15 cellular contexts compared by ENCODE assay signal in the genomic region with DNA sequence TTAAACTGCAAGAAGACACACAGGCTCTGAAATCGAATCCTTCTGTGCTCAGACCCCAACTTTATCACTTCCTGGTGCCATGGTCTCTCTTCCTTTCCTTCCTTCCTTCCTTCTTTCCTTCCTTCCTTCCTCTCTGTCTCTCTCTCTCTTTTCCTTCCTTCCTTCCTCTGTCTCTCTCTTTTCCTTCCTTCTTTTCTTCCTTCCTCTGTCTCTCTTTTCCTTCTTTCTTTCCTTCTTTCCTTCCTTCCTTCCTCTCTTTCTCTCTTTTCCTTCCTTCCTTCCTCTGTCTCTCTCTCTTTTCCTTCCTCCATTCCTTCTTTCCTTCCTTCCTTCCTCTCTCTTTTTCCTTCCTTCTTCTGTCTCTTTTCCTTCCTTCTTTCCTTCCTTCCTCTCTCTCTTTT.
"Had no signal": no experiment of that assay in that cellular context is flagged by ENCODE, and none has a peak within 500 bp of the region (broad histone marks: within the 10 kb centered on the region; RNA-seq: fewer than 3 reads in every experiment).

No MANE protein-coding gene starts in this region.

- H3K36me3 ChIP-seq: gastrocnemius medialis had no signal

- H3K4me3 ChIP-seq: gastrocnemius medialis, testis had no signal

- H3K4me1 ChIP-seq: gastrocnemius medialis, testis had no signal

- H3K27me3 ChIP-seq: gastrocnemius medialis, testis had no signal

- H3K9me3 ChIP-seq: gastrocnemius medialis, testis had no signal

- H3K4me3 Mint-ChIP-seq: activated CD8-positive, alpha-beta T cell treated with anti-CD3 and anti-CD28 coated beads, Interleukin-2, amount 10 ng/mL, durations not matched to agents 7 days and 5 days; activated T-helper 1 cell treated with anti-CD3 and anti-CD28 coated beads, Interleukin-12 subunit alpha, Interleukin-12 subunit beta, Interleukin-2, Interleukin-4 antibody, amounts not matched to agents 30 ng/mL and 10 ng/mL and 1 ng/mL, durations not matched to agents 14 hours and 24 hours and 36 hours; naive thymus-derived CD8-positive, alpha-beta T cell; stimulated activated naive CD8-positive, alpha-beta T cell treated with anti-CD3 and anti-CD28 coated beads, Interleukin-15, amount 100 ng/mL, for 72 hours had no signal

- DNase-seq: activated CD4-positive, alpha-beta T cell treated with anti-CD3 and anti-CD28 coated beads for 4 hours; activated CD8-positive, alpha-beta memory T cell treated with anti-CD3 and anti-CD28 coated beads, Interleukin-2, amount 50 U/mL, for 48 hours; activated CD8-positive, alpha-beta T cell treated with anti-CD3 and anti-CD28 coated beads, Interleukin-2, amount 10 ng/mL, durations not matched to agents 7 days and 5 days; activated naive CD4-positive, alpha-beta T cell; gastrocnemius medialis; midbrain; naive thymus-derived CD8-positive, alpha-beta T cell; stimulated activated CD4-positive, alpha-beta T cell treated with anti-CD3 and anti-CD28 coated beads, Interleukin-15, amount 100 ng/mL, for 24 hours; stimulated activated CD4-positive, alpha-beta T cell treated with anti-CD3 and anti-CD28 coated beads, Interleukin-4, amount 100 ng/mL, for 24 hours; stimulated activated naive CD8-positive, alpha-beta T cell treated with anti-CD3 and anti-CD28 coated beads, Interleukin-15, amount 100 ng/mL, for 72 hours; testis had no signal

- H3K4me1 Mint-ChIP-seq: stimulated activated naive CD8-positive, alpha-beta T cell treated with anti-CD3 and anti-CD28 coated beads, Interleukin-15, amount 100 ng/mL, for 72 hours had no signal

- ATAC-seq: activated CD8-positive, alpha-beta T cell treated with anti-CD3 and anti-CD28 coated beads, Interleukin-2, amount 10 ng/mL, durations not matched to agents 7 days and 5 days; gastrocnemius medialis; naive thymus-derived CD8-positive, alpha-beta T cell; stimulated activated naive CD8-positive, alpha-beta T cell treated with anti-CD3 and anti-CD28 coated beads, Interleukin-15, amount 100 ng/mL, for 72 hours had no signal

- H3K27ac Mint-ChIP-seq: activated CD8-positive, alpha-beta T cell treated with anti-CD3 and anti-CD28 coated beads, Interleukin-2, amount 10 ng/mL, durations not matched to agents 7 days and 5 days; activated T-helper 1 cell treated with anti-CD3 and anti-CD28 coated beads, Interleukin-12 subunit alpha, Interleukin-12 subunit beta, Interleukin-2, Interleukin-4 antibody, amounts not matched to agents 30 ng/mL and 10 ng/mL and 1 ng/mL, durations not matched to agents 14 hours and 24 hours and 36 hours had no signal

- FAIRE-seq: colon, urothelium cell line had no signal

- H3K27ac ChIP-seq: epithelial cell of prostate, gastrocnemius medialis, testis had no signal

- H3K9me3 Mint-ChIP-seq: activated T-helper 1 cell treated with anti-CD3 and anti-CD28 coated beads, Interleukin-12 subunit alpha, Interleukin-12 subunit beta, Interleukin-2, Interleukin-4 antibody, amounts not matched to agents 30 ng/mL and 10 ng/mL and 1 ng/mL, durations not matched to agents 14 hours and 24 hours and 36 hours; stimulated activated naive CD8-positive, alpha-beta T cell treated with anti-CD3 and anti-CD28 coated beads, Interleukin-15, amount 100 ng/mL, for 72 hours had no signal
